Comparison of ENCODE assay signal across 17 cellular contexts in the genomic region with DNA sequence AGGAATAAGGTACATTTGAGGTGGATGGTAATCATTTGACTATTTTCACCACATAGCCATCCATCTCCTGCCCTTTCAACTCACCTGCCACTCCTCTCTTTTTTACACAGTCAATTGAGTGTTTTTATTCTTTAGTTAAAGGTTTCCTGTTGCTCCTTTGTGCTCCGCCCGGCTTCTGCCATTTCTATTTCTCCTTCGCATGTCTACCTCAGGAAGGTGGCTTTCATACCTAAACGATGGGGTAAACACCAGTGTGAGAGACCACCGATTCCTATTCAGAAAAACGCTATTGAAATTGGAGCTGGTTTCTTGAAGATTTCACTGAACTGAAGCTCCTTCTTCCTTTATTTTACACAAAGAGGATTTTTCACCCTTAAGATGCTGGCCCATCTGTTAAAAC.
A peak's percentile ranks its signal among the peaks of the same experiment; 100 is the strongest.
DNase-seq lines count a peak whose midpoint lies in the region; ATAC-seq and TF ChIP-seq lines count a peak whose summit lies in the region.
"Had no signal": no experiment of that assay in that cellular context is flagged by ENCODE, and none has a peak within 500 bp of the region (broad histone marks: within the 10 kb centered on the region; RNA-seq: fewer than 3 reads in every experiment).

No MANE protein-coding gene starts in this region.

- H3K27me3 Mint-ChIP-seq in GM23338 (ENCODE audit: insufficient read depth, low read depth, poor library complexity) (peaks cover 2% of the 10 kb centered on the region), WTC11 (ENCODE audit: low read depth) (no peaks in the 10 kb centered on the region; the same call in 1 of the 2 replicates)
- no peaks in the 10 kb centered on the region for H3K27me3 Mint-ChIP-seq in stimulated activated memory B cell treated with anti-CD40 and anti-IgM and Interleukin-4, amounts not matched to agents 10 μg/mL and 1 μg/mL and 100 μg/mL, for 72 hours
- H3K27me3 Mint-ChIP-seq: CD4-positive, CD25-positive, alpha-beta regulatory T cell had no signal

- CTCF ChIA-PET in WTC11 (lab: Charles Lee) = no interaction called here

- WGBS in HUES64 = 32% methylated on average over 6 of the region's 6 CpGs

- peak overlapping the region; percentile 23; the same call in 1 of the 2 replicates for H3K4me2 ChIP-seq in GM23338
- H3K4me2 ChIP-seq: BLaER1 treated with 17β-estradiol and CSF1 and Interleukin-3, amounts not matched to agents 10 nM and 100 nM had no signal

- ATAC-seq in GM23338 (peak; percentile 70), WTC11 (peak; percentile 71), HG02798 (IDR thresholded peaks at IDR 0.05; ENCODE audit: poor library complexity, unreplicated experiment) (no peak)
- no peak for ATAC-seq in stimulated activated memory B cell treated with anti-CD40 and anti-IgM and Interleukin-4, amounts not matched to agents 10 μg/mL and 1 μg/mL and 100 μg/mL, for 72 hours
- ATAC-seq: HCT116 had no signal

- POLR2A ChIA-PET in WTC11 (lab: Charles Lee) = no interaction called here

- H3K4me3 Mint-ChIP-seq in GM23338 = no peak overlapping the region; the same call in 2 of the 3 replicates
- no peak overlapping the region for H3K4me3 Mint-ChIP-seq in WTC11
- H3K4me3 Mint-ChIP-seq in stimulated activated memory B cell treated with anti-CD40 and anti-IgM and Interleukin-4, amounts not matched to agents 10 μg/mL and 1 μg/mL and 100 μg/mL, for 72 hours = no peak overlapping the region

- TF ChIP-seq CTCF in GM23338 (conservative IDR thresholded peaks at IDR 0.05; ENCODE audit: low read depth in 2 of 2) = no peak
- no peak for TF ChIP-seq CTCF in WTC11 (IDR thresholded peaks at IDR 0.05)

- no peak overlapping the region for H3K9ac ChIP-seq in HUES64 (ENCODE audit: low read depth, low read length)
- H3K9ac ChIP-seq: BLaER1 treated with 17β-estradiol and CSF1 and Interleukin-3, amounts not matched to agents 10 nM and 100 nM had no signal

- DNase-seq in GM23338 (ENCODE audit: low spot score) (peak; percentile 22), WTC11 (ENCODE audit: low spot score) (no peak), iPS-NIHi11 (ENCODE audit: low spot score) (peak; percentile 6), SHP77 (lab: John Stamatoyannopoulos, UW) (no peak), superior temporal gyrus (ENCODE audit: extremely low spot score) (no peak)
- DNase-seq: ACHN; Calu3; CD4-positive, CD25-positive, alpha-beta regulatory T cell; DMS 273 treated with DMSO at 0.1 percent for 48 hours; GOT3; IMR-90 had no signal

- H3K4me1 Mint-ChIP-seq in GM23338 (peaks cover 17% of the 10 kb centered on the region), WTC11 (peaks cover 26% of the 10 kb centered on the region)
- H3K4me1 Mint-ChIP-seq in stimulated activated memory B cell treated with anti-CD40 and anti-IgM and Interleukin-4, amounts not matched to agents 10 μg/mL and 1 μg/mL and 100 μg/mL, for 72 hours = no peaks in the 10 kb centered on the region
- H3K4me1 Mint-ChIP-seq: CD4-positive, CD25-positive, alpha-beta regulatory T cell had no signal

- H3K36me3 Mint-ChIP-seq in GM23338 (ENCODE audit: low read depth) (peaks cover 6% of the 10 kb centered on the region; the same call in 2 of the 3 replicates), WTC11 (peaks cover 10% of the 10 kb centered on the region)
- no peaks in the 10 kb centered on the region for H3K36me3 Mint-ChIP-seq in stimulated activated memory B cell treated with anti-CD40 and anti-IgM and Interleukin-4, amounts not matched to agents 10 μg/mL and 1 μg/mL and 100 μg/mL, for 72 hours
- H3K36me3 Mint-ChIP-seq: CD4-positive, CD25-positive, alpha-beta regulatory T cell had no signal

- H3K27ac Mint-ChIP-seq in GM23338 (peak overlapping the region; percentile 75; the same call in 1 of the 2 replicates), WTC11 (peak overlapping the region; percentile 72)
- no peak overlapping the region for H3K27ac Mint-ChIP-seq in stimulated activated memory B cell treated with anti-CD40 and anti-IgM and Interleukin-4, amounts not matched to agents 10 μg/mL and 1 μg/mL and 100 μg/mL, for 72 hours
- H3K27ac Mint-ChIP-seq: CD4-positive, CD25-positive, alpha-beta regulatory T cell had no signal

- H3K4me3 ChIP-seq in GM23338 = no peak overlapping the region
- H3K4me3 ChIP-seq in HUES64 (ENCODE audit: low read length) = no peak overlapping the region
- H3K4me3 ChIP-seq: BLaER1 treated with 17β-estradiol and CSF1 and Interleukin-3, amounts not matched to agents 10 nM and 100 nM had no signal

- no peaks in the 10 kb centered on the region for H4K20me1 ChIP-seq in GM23338 (replicated peaks; ENCODE audit: insufficient read depth)
- H4K20me1 ChIP-seq: BLaER1 treated with 17β-estradiol and CSF1 and Interleukin-3, amounts not matched to agents 10 nM and 100 nM had no signal

- H3K27ac ChIP-seq in GM23338 (ENCODE audit: low read depth) = peak overlapping the region; percentile 36
- peak overlapping the region; percentile 54; the same call in 1 of the 2 replicates for H3K27ac ChIP-seq in HUES64 (ENCODE audit: low read depth, low read length)
- H3K27ac ChIP-seq: BLaER1 treated with 17β-estradiol and CSF1 and Interleukin-3, amounts not matched to agents 10 nM and 100 nM; HL-60 had no signal

- H3K36me3 ChIP-seq in GM23338 (ENCODE audit: insufficient read depth) (no peaks in the 10 kb centered on the region), HUES64 (ENCODE audit: insufficient read depth, low read length) (no peaks in the 10 kb centered on the region)
- H3K36me3 ChIP-seq: BLaER1 treated with 17β-estradiol and CSF1 and Interleukin-3, amounts not matched to agents 10 nM and 100 nM had no signal

- no peaks in the 10 kb centered on the region for H3K79me2 ChIP-seq in GM23338 (replicated peaks; ENCODE audit: insufficient read depth)

- peaks cover 15% of the 10 kb centered on the region; the same call in 1 of the 2 replicates for H3K4me1 ChIP-seq in GM23338 (ENCODE audit: insufficient read depth)
- peaks cover 19% of the 10 kb centered on the region for H3K4me1 ChIP-seq in HUES64 (ENCODE audit: insufficient read depth, low read length)
- H3K4me1 ChIP-seq: BLaER1 treated with 17β-estradiol and CSF1 and Interleukin-3, amounts not matched to agents 10 nM and 100 nM had no signal

- H3F3A ChIP-seq in GM23338 (replicated peaks; ENCODE audit: low read depth) = no peaks in the 10 kb centered on the region

- H3K27me3 ChIP-seq in GM23338 (ENCODE audit: insufficient read depth) (no peaks in the 10 kb centered on the region), HUES64 (ENCODE audit: insufficient read depth, low read length) (no peaks in the 10 kb centered on the region)
- H3K27me3 ChIP-seq: BLaER1 treated with 17β-estradiol and CSF1 and Interleukin-3, amounts not matched to agents 10 nM and 100 nM had no signal

- 0 out of 2 replicates have a peak, but pooled peaks cover 8% of the 10 kb centered on the region for H3K9me3 ChIP-seq in HUES64 (ENCODE audit: insufficient read depth, low read depth, low read length)

- H3K9me2 ChIP-seq in GM23338 (ENCODE audit: insufficient read depth) = no peaks in the 10 kb centered on the region

- H3K9me3 Mint-ChIP-seq in GM23338 (peaks cover 10% of the 10 kb centered on the region; the same call in 2 of the 3 replicates), WTC11 (peaks cover 10% of the 10 kb centered on the region)
- H3K9me3 Mint-ChIP-seq in stimulated activated memory B cell treated with anti-CD40 and anti-IgM and Interleukin-4, amounts not matched to agents 10 μg/mL and 1 μg/mL and 100 μg/mL, for 72 hours = peaks cover 6% of the 10 kb centered on the region

- H2AFZ ChIP-seq in GM23338 = peak overlapping the region; percentile 15; the same call in 1 of the 2 replicates

TF ChIP-seq in GM23338, 12 proteins besides CTCF, POLR2A, EP300 and RAD21 (continues in another document):
- TF ChIP-seq ZNF331 (CRISPR knock-in tag; IDR thresholded peaks at IDR 0.05; ENCODE audit: low read depth) (no peak), EZH2phosphoT487 (IDR thresholded peaks at IDR 0.05; ENCODE audit: unreplicated experiment) (no peak), ETS1 (IDR thresholded peaks at IDR 0.05) (no peak), EZH2 (IDR thresholded peaks at IDR 0.05; ENCODE audit: low read depth, unreplicated experiment) (no peak), STAT1 (IDR thresholded peaks at IDR 0.05; ENCODE audit: unreplicated experiment) (no peak), NANOG (IDR thresholded peaks at IDR 0.05; ENCODE audit: borderline replicate concordance) (no peak)

TF ChIP-seq in WTC11, 78 proteins besides CTCF, POLR2A, EP300 and RAD21:
- TF ChIP-seq NFE2L1 (CRISPR knock-in tag; IDR thresholded peaks at IDR 0.05) (no peak), SMAD4 (CRISPR knock-in tag; IDR thresholded peaks at IDR 0.05) (no peak), ZNF512 (CRISPR knock-in tag; IDR thresholded peaks at IDR 0.05; ENCODE audit: borderline replicate concordance) (no peak)

Comparison
In these comparisons a context has a peak if more than half of its experiments do, and no peak if none do; other contexts are left out.
1. ATAC-seq: peak in GM23338 (single experiment) and WTC11 (single experiment); none in HG02798 (single experiment) and stimulated activated memory B cell treated with anti-CD40 and anti-IgM and Interleukin-4, amounts not matched to agents 10 μg/mL and 1 μg/mL and 100 μg/mL, for 72 hours (single experiment).
2. DNase-seq: peak in GM23338 (single experiment) and iPS-NIHi11 (single experiment); none in WTC11 (single experiment), SHP77 (0 of 2) and superior temporal gyrus (single experiment).